10 cellular contexts compared by ENCODE assay signal in genomic region chr11:117300301-117300700, GRCh38. TPM values are rescaled to one million over a fixed set of nuclear protein-coding genes. Genes with fewer than 3 reads are reported as not detected.
DNase-seq lines count a peak whose midpoint lies in the region; ATAC-seq and TF ChIP-seq lines count a peak whose summit lies in the region.
"Had no signal": no experiment of that assay in that cellular context is flagged by ENCODE, and none has a peak within 500 bp of the region (broad histone marks: within the 10 kb centered on the region; RNA-seq: fewer than 3 reads in every experiment).

No MANE protein-coding gene starts in this region.

- no peaks in the 10 kb centered on the region for H3K4me1 ChIP-seq in endocrine pancreas (ENCODE audit: control insufficient read depth, insufficient read depth, low read length)
- H3K4me1 ChIP-seq in left lung: no peaks in the 10 kb centered on the region

- peak overlapping the region; percentile 71 for H3K9ac ChIP-seq in endocrine pancreas (ENCODE audit: control insufficient read depth, insufficient read depth, low read length)

- H3K27me3 ChIP-seq in endocrine pancreas (ENCODE audit: control insufficient read depth, insufficient read depth, low read length) (no peaks in the 10 kb centered on the region), left lung (no peaks in the 10 kb centered on the region)

- H3K4me3 ChIP-seq in endocrine pancreas (ENCODE audit: control insufficient read depth, insufficient read depth, low read length) (no peak overlapping the region), left lung (no peak overlapping the region)
- H3K4me3 ChIP-seq: skin epidermis had no signal

- H3K9me3 ChIP-seq in endocrine pancreas (ENCODE audit: control insufficient read depth, low read length): no peaks in the 10 kb centered on the region
- H3K9me3 ChIP-seq in left lung: no peaks in the 10 kb centered on the region

- peak; percentile 19 for DNase-seq in NCI-H1092 (lab: John Stamatoyannopoulos, UW)
- DNase-seq in left lung: no peak
- no peak for DNase-seq in NCI-H69 (lab: John Stamatoyannopoulos, UW)
- DNase-seq in NCI-H748 treated with DMSO at 0.1 percent for 48 hours (lab: John Stamatoyannopoulos, UW): no peak
- no peak for DNase-seq in A172 (ENCODE audit: low spot score)
- no peak for DNase-seq in foreskin melanocyte
- DNase-seq: erythroblast had no signal

- H3K27ac ChIP-seq in left lung (no peak overlapping the region), temporal lobe (ENCODE audit: low read depth, low read length) (peak overlapping the region; percentile 52)

- H3K36me3 ChIP-seq in endocrine pancreas (ENCODE audit: control insufficient read depth, insufficient read depth, low read length) (no peaks in the 10 kb centered on the region), left lung (no peaks in the 10 kb centered on the region)

- intact Hi-C loops in left lung (cut with DNase I): no loop called here

- TF ChIP-seq CTCF in left lung (IDR thresholded peaks at IDR 0.05): no peak

- ATAC-seq in left lung: peak; percentile 68

RNA-seq across cellular contexts. Expression of gene BACE1-AS, which starts 9.2 kb away (rescaled TPM):
- total RNA-seq in left lung (1 to 10 TPM; 6.4 to 9.0 TPM), temporal lobe (6.9 TPM)
- total RNA-seq in A172 (2014; rRNA removed; shearing (Covaris generic)): 1.2 and 3.2 TPM in 2 replicates

RNA-seq across cellular contexts. Expression of gene BACE1, which starts 15.8 kb away (rescaled TPM):
- total RNA-seq in left lung (10 to 100 TPM; 24.1 to 39.5 TPM), temporal lobe (30.7 TPM)
- 12.3 and 13.2 TPM in 2 replicates for total RNA-seq in A172 (2014; rRNA removed; shearing (Covaris generic))

RNA-seq across cellular contexts. Expression of gene CEP164, which starts 27.4 kb away (rescaled TPM):
- total RNA-seq in left lung (10 to 100 TPM; 27.4 to 31.0 TPM), temporal lobe (11.8 TPM)
- 12.6 and 16.6 TPM in 2 replicates for total RNA-seq in A172 (2014; rRNA removed; shearing (Covaris generic))
